Comparison of ENCODE assay signal across 18 cellular contexts in genomic region chr6:79712616-79713015, GRCh38.
"Had no signal": no experiment of that assay in that cellular context is flagged by ENCODE, and none has a peak within 500 bp of the region (broad histone marks: within the 10 kb centered on the region; RNA-seq: fewer than 3 reads in every experiment).

No MANE protein-coding gene starts in this region.

- ATAC-seq: HepG2, Panc1, PC-3 had no signal

- H3K27me3 ChIP-seq: MG63 had no signal

- H3K4me3 ChIP-seq: MG63 had no signal

- H3K9me3 ChIP-seq: MG63, SK-N-SH had no signal

- H3K36me3 ChIP-seq: MG63 had no signal

- DNase-seq: IMR-90, Karpas-422, KG1, MG63, NCI-H1092 treated with DMSO at 0.1 percent for 48 hours, NCI-H1436, NCI-H187, NCI-H2029, NCI-H2081 treated with DMSO at 0.1 percent for 48 hours, NCI-H2227 treated with DMSO at 0.1 percent for 48 hours, NCI-H524, NCI-H774, PC-3, SHP77, SK-N-SH had no signal

- FAIRE-seq: HepG2 had no signal

- H3K27ac ChIP-seq: RWPE1 had no signal
